1 cellular context compared by ENCODE assay signal in the genomic region with DNA sequence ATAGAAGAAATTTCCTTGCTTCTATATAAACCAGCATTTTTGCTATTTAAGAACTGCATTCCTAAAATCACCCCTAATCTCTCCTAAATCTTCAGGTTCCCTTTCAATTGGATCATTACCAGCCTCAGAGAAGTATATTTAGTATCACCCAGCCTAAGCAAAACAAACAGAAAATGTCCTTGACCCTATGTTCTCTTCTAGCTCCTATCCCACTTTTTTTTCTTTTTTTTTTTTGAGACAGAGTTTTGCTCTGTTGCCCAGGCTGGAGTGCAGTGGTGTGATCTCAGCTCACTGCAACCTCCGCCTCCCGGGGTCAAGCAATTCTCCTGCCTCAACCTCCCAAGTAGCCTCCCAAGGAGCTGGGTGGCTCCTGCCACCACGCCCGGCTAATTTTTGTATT.
TF ChIP-seq lines count a peak whose summit lies in the region.
"Not testable (repeated sequence)": the region's sequence is repeated elsewhere in the genome, so short reads cannot be mapped to it uniquely, and the experiment has no call there.

No MANE protein-coding gene starts in this region.

TF ChIP-seq in HepG2, 621 proteins besides CTCF, POLR2A, EP300 and RAD21 (continued from another document and continues in another):
- TF ChIP-seq RARA (CRISPR knock-in tag; IDR thresholded peaks at IDR 0.05) (peak; percentile 84), FOXP1 (CRISPR knock-in tag; IDR thresholded peaks at IDR 0.05) (peak; percentile 26; the same call in 1 of the 2 replicates), POGZ (CRISPR knock-in tag; IDR thresholded peaks at IDR 0.05) (peak; percentile 30; the same call in 1 of the 2 replicates), ISL2 (CRISPR knock-in tag; IDR thresholded peaks at IDR 0.05) (peak; percentile 76), FOXA1 (CRISPR knock-in tag; IDR thresholded peaks at IDR 0.05) (0 out of 2 replicates have a peak, but pooled peaks have one; percentile 16), SAP130 (CRISPR knock-in tag; IDR thresholded peaks at IDR 0.05; ENCODE audit: low read depth) (peak; percentile 17; the same call in 1 of the 2 replicates), ZNF121 (CRISPR knock-in tag; IDR thresholded peaks at IDR 0.05) (peak; percentile 65), MED1 (CRISPR knock-in tag; IDR thresholded peaks at IDR 0.05) (0 out of 2 replicates have a peak, but pooled peaks have one; percentile 21), NFIC (IDR thresholded peaks at IDR 0.05; ENCODE audit: low read length) (peak; percentile 34; the same call in 1 of the 2 replicates), ZMYM4 (CRISPR knock-in tag; IDR thresholded peaks at IDR 0.05) (0 out of 2 replicates have a peak, but pooled peaks have one; percentile 34), NR2F6 (IDR thresholded peaks at IDR 0.05) (peak; percentile 77), NR2F6 (CRISPR knock-in tag; IDR thresholded peaks at IDR 0.05) (peak; percentile 87), NCOA2 (CRISPR knock-in tag; IDR thresholded peaks at IDR 0.05) (peak; percentile 52; the same call in 1 of the 2 replicates), SOX6 (CRISPR knock-in tag; IDR thresholded peaks at IDR 0.05) (0 out of 2 replicates have a peak, but pooled peaks have one; percentile 31), HMG20A (CRISPR knock-in tag; IDR thresholded peaks at IDR 0.05; ENCODE audit: borderline replicate concordance) (peak; percentile 44; the same call in 1 of the 2 replicates), NR2F1 (CRISPR knock-in tag; IDR thresholded peaks at IDR 0.05) (peak; percentile 45 to 59; a peak in 2 of 4 replicates)
- TF ChIP-seq FOXP1, FOXA1, SOX6 (IDR thresholded peaks at IDR 0.05): not testable (repeated sequence)
- TF ChIP-seq, protein P1, sequence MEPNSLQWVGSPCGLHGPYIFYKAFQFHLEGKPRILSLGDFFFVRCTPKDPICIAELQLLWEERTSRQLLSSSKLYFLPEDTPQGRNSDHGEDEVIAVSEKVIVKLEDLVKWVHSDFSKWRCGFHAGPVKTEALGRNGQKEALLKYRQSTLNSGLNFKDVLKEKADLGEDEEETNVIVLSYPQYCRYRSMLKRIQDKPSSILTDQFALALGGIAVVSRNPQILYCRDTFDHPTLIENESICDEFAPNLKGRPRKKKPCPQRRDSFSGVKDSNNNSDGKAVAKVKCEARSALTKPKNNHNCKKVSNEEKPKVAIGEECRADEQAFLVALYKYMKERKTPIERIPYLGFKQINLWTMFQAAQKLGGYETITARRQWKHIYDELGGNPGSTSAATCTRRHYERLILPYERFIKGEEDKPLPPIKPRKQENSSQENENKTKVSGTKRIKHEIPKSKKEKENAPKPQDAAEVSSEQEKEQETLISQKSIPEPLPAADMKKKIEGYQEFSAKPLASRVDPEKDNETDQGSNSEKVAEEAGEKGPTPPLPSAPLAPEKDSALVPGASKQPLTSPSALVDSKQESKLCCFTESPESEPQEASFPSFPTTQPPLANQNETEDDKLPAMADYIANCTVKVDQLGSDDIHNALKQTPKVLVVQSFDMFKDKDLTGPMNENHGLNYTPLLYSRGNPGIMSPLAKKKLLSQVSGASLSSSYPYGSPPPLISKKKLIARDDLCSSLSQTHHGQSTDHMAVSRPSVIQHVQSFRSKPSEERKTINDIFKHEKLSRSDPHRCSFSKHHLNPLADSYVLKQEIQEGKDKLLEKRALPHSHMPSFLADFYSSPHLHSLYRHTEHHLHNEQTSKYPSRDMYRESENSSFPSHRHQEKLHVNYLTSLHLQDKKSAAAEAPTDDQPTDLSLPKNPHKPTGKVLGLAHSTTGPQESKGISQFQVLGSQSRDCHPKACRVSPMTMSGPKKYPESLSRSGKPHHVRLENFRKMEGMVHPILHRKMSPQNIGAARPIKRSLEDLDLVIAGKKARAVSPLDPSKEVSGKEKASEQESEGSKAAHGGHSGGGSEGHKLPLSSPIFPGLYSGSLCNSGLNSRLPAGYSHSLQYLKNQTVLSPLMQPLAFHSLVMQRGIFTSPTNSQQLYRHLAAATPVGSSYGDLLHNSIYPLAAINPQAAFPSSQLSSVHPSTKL (CRISPR knock-in tag; IDR thresholded peaks at IDR 0.05): peak; percentile 70
- TF ChIP-seq, protein P2, sequence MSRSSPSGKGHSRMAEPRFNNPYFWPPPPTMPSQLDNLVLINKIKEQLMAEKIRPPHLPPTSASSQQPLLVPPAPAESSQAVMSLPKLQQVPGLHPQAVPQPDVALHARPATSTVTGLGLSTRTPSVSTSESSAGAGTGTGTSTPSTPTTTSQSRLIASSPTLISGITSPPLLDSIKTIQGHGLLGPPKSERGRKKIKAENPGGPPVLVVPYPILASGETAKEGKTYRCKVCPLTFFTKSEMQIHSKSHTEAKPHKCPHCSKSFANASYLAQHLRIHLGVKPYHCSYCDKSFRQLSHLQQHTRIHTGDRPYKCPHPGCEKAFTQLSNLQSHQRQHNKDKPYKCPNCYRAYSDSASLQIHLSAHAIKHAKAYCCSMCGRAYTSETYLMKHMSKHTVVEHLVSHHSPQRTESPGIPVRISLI (CRISPR knock-in tag; IDR thresholded peaks at IDR 0.05; ENCODE audit: borderline replicate concordance): peak; percentile 96
- TF ChIP-seq, protein P3, sequence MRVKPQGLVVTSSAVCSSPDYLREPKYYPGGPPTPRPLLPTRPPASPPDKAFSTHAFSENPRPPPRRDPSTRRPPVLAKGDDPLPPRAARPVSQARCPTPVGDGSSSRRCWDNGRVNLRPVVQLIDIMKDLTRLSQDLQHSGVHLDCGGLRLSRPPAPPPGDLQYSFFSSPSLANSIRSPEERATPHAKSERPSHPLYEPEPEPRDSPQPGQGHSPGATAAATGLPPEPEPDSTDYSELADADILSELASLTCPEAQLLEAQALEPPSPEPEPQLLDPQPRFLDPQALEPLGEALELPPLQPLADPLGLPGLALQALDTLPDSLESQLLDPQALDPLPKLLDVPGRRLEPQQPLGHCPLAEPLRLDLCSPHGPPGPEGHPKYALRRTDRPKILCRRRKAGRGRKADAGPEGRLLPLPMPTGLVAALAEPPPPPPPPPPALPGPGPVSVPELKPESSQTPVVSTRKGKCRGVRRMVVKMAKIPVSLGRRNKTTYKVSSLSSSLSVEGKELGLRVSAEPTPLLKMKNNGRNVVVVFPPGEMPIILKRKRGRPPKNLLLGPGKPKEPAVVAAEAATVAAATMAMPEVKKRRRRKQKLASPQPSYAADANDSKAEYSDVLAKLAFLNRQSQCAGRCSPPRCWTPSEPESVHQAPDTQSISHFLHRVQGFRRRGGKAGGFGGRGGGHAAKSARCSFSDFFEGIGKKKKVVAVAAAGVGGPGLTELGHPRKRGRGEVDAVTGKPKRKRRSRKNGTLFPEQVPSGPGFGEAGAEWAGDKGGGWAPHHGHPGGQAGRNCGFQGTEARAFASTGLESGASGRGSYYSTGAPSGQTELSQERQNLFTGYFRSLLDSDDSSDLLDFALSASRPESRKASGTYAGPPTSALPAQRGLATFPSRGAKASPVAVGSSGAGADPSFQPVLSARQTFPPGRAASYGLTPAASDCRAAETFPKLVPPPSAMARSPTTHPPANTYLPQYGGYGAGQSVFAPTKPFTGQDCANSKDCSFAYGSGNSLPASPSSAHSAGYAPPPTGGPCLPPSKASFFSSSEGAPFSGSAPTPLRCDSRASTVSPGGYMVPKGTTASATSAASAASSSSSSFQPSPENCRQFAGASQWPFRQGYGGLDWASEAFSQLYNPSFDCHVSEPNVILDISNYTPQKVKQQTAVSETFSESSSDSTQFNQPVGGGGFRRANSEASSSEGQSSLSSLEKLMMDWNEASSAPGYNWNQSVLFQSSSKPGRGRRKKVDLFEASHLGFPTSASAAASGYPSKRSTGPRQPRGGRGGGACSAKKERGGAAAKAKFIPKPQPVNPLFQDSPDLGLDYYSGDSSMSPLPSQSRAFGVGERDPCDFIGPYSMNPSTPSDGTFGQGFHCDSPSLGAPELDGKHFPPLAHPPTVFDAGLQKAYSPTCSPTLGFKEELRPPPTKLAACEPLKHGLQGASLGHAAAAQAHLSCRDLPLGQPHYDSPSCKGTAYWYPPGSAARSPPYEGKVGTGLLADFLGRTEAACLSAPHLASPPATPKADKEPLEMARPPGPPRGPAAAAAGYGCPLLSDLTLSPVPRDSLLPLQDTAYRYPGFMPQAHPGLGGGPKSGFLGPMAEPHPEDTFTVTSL (CRISPR knock-in tag; IDR thresholded peaks at IDR 0.05; ENCODE audit: borderline replicate concordance): peak; percentile 80; the same call in 1 of the 2 replicates
- TF ChIP-seq, protein P4, sequence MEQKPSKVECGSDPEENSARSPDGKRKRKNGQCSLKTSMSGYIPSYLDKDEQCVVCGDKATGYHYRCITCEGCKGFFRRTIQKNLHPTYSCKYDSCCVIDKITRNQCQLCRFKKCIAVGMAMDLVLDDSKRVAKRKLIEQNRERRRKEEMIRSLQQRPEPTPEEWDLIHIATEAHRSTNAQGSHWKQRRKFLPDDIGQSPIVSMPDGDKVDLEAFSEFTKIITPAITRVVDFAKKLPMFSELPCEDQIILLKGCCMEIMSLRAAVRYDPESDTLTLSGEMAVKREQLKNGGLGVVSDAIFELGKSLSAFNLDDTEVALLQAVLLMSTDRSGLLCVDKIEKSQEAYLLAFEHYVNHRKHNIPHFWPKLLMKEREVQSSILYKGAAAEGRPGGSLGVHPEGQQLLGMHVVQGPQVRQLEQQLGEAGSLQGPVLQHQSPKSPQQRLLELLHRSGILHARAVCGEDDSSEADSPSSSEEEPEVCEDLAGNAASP (CRISPR knock-in tag; IDR thresholded peaks at IDR 0.05; ENCODE audit: borderline replicate concordance): peak; percentile 78; the same call in 1 of the 2 replicates
- TF ChIP-seq, protein P5, sequence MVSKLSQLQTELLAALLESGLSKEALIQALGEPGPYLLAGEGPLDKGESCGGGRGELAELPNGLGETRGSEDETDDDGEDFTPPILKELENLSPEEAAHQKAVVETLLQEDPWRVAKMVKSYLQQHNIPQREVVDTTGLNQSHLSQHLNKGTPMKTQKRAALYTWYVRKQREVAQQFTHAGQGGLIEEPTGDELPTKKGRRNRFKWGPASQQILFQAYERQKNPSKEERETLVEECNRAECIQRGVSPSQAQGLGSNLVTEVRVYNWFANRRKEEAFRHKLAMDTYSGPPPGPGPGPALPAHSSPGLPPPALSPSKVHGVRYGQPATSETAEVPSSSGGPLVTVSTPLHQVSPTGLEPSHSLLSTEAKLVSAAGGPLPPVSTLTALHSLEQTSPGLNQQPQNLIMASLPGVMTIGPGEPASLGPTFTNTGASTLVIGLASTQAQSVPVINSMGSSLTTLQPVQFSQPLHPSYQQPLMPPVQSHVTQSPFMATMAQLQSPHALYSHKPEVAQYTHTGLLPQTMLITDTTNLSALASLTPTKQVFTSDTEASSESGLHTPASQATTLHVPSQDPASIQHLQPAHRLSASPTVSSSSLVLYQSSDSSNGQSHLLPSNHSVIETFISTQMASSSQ (IDR thresholded peaks at IDR 0.05; ENCODE audit: low read depth): not testable (repeated sequence)
- TF ChIP-seq, protein P5 (CRISPR knock-in tag; IDR thresholded peaks at IDR 0.05; ENCODE audit: borderline replicate concordance): peak; percentile 40; the same call in 1 of the 2 replicates
- TF ChIP-seq, protein P6, sequence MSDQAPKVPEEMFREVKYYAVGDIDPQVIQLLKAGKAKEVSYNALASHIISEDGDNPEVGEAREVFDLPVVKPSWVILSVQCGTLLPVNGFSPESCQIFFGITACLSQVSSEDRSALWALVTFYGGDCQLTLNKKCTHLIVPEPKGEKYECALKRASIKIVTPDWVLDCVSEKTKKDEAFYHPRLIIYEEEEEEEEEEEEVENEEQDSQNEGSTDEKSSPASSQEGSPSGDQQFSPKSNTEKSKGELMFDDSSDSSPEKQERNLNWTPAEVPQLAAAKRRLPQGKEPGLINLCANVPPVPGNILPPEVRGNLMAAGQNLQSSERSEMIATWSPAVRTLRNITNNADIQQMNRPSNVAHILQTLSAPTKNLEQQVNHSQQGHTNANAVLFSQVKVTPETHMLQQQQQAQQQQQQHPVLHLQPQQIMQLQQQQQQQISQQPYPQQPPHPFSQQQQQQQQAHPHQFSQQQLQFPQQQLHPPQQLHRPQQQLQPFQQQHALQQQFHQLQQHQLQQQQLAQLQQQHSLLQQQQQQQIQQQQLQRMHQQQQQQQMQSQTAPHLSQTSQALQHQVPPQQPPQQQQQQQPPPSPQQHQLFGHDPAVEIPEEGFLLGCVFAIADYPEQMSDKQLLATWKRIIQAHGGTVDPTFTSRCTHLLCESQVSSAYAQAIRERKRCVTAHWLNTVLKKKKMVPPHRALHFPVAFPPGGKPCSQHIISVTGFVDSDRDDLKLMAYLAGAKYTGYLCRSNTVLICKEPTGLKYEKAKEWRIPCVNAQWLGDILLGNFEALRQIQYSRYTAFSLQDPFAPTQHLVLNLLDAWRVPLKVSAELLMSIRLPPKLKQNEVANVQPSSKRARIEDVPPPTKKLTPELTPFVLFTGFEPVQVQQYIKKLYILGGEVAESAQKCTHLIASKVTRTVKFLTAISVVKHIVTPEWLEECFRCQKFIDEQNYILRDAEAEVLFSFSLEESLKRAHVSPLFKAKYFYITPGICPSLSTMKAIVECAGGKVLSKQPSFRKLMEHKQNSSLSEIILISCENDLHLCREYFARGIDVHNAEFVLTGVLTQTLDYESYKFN (CRISPR knock-in tag; conservative IDR thresholded peaks at IDR 0.05): peak; percentile 72; the same call in 1 of the 2 replicates
- TF ChIP-seq, protein P7, sequence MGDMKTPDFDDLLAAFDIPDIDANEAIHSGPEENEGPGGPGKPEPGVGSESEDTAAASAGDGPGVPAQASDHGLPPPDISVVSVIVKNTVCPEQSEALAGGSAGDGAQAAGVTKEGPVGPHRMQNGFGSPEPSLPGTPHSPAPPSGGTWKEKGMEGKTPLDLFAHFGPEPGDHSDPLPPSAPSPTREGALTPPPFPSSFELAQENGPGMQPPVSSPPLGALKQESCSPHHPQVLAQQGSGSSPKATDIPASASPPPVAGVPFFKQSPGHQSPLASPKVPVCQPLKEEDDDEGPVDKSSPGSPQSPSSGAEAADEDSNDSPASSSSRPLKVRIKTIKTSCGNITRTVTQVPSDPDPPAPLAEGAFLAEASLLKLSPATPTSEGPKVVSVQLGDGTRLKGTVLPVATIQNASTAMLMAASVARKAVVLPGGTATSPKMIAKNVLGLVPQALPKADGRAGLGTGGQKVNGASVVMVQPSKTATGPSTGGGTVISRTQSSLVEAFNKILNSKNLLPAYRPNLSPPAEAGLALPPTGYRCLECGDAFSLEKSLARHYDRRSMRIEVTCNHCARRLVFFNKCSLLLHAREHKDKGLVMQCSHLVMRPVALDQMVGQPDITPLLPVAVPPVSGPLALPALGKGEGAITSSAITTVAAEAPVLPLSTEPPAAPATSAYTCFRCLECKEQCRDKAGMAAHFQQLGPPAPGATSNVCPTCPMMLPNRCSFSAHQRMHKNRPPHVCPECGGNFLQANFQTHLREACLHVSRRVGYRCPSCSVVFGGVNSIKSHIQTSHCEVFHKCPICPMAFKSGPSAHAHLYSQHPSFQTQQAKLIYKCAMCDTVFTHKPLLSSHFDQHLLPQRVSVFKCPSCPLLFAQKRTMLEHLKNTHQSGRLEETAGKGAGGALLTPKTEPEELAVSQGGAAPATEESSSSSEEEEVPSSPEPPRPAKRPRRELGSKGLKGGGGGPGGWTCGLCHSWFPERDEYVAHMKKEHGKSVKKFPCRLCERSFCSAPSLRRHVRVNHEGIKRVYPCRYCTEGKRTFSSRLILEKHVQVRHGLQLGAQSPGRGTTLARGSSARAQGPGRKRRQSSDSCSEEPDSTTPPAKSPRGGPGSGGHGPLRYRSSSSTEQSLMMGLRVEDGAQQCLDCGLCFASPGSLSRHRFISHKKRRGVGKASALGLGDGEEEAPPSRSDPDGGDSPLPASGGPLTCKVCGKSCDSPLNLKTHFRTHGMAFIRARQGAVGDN (CRISPR knock-in tag; IDR thresholded peaks at IDR 0.05): peak; percentile 45
